In the genomic region with DNA sequence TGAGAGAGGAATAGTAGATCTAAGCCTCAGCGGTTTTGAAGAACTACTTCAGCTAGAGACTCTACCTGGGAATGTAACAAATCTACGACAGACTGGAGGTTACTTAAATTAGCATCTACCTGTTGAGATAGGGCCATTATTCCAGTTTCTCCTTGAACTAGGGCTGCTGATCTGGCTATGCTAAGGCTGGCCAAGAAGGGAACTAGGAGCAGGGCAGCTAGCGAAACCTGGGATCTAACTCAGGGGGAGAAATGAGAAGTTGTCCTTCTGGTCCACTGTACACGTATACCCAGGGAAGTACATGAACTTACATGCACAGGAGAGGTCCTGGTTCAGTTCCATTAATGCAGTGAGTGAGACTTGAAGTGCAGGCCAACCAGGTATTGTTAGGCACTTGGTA, we compare ENCODE assay signal across 33 cellular contexts.
"Had no signal": no experiment of that assay in that cellular context is flagged by ENCODE, and none has a peak within 500 bp of the region (broad histone marks: within the 10 kb centered on the region; RNA-seq: fewer than 3 reads in every experiment).

No MANE protein-coding gene starts in this region.

- H3K4me3 Mint-ChIP-seq: immature natural killer cell; naive thymus-derived CD4-positive, alpha-beta T cell; natural killer cell treated with Interleukin-12 subunit alpha and Interleukin-12 subunit beta and Interleukin-15 and Interleukin-18, amount 100 ng/mL, for 72 hours; neural crest cell; stimulated activated effector memory CD8-positive, alpha-beta T cell treated with anti-CD3 and anti-CD28 coated beads, Interleukin-12 subunit alpha, Interleukin-12 subunit beta, amount 100 ng/mL, for 72 hours; stimulated activated naive CD8-positive, alpha-beta T cell treated with anti-CD3 and anti-CD28 coated beads, Interleukin-15, Interleukin-2, amounts not matched to agents 100 ng/mL and 50 ng/mL, for 24 hours had no signal

- FAIRE-seq: islet of Langerhans, kidney, pancreas, urothelium cell line had no signal

- DNase-seq: hypothalamus; immature natural killer cell; kidney; left colon; left lung; midbrain; mucosa of descending colon; naive thymus-derived CD4-positive, alpha-beta T cell; nucleus accumbens; pancreas; posterior cingulate gyrus; retina; right cardiac atrium; stimulated activated CD4-positive, alpha-beta T cell treated with anti-CD3 and anti-CD28 coated beads, Interleukin-12 subunit alpha, Interleukin-12 subunit beta, amount 100 ng/mL, for 4 hours; stimulated activated CD4-positive, alpha-beta T cell treated with anti-CD3 and anti-CD28 coated beads, Interleukin-15, amount 100 ng/mL, for 24 hours; stimulated activated CD4-positive, alpha-beta T cell treated with anti-CD3 and anti-CD28 coated beads, Interleukin-2, amount 100 ng/mL, for 24 hours; stimulated activated CD4-positive, alpha-beta T cell treated with anti-CD3 and anti-CD28 coated beads, Interleukin-4, amount 100 ng/mL, for 1 hour; stimulated activated naive CD4-positive, alpha-beta T cell; tibial artery; trophoblast cell; upper lobe of right lung had no signal

- H3K36me3 ChIP-seq: left lung, pancreas, prostate gland, suprapubic skin, thoracic aorta, tibial artery, upper lobe of right lung had no signal

- H3K4me1 ChIP-seq: left lung, pancreas, prostate gland, suprapubic skin, tibial artery, upper lobe of right lung had no signal

- H3K9me3 Mint-ChIP-seq: neural crest cell; stimulated activated effector memory CD8-positive, alpha-beta T cell treated with anti-CD3 and anti-CD28 coated beads, Interleukin-12 subunit alpha, Interleukin-12 subunit beta, amount 100 ng/mL, for 72 hours had no signal

- H3K4me1 Mint-ChIP-seq: immature natural killer cell; naive thymus-derived CD4-positive, alpha-beta T cell; stimulated activated effector memory CD8-positive, alpha-beta T cell treated with anti-CD3 and anti-CD28 coated beads, Interleukin-12 subunit alpha, Interleukin-12 subunit beta, amount 100 ng/mL, for 72 hours had no signal

- H3K9me3 ChIP-seq: left lung, mucosa of descending colon, pancreas, prostate gland, suprapubic skin, thoracic aorta, upper lobe of right lung had no signal

- ATAC-seq: left colon; left lung; mucosa of descending colon; naive thymus-derived CD4-positive, alpha-beta T cell; natural killer cell treated with Interleukin-12 subunit alpha and Interleukin-12 subunit beta and Interleukin-15 and Interleukin-18, amount 100 ng/mL, for 72 hours; pancreas; right cardiac atrium; sciatic nerve; stimulated activated effector memory CD8-positive, alpha-beta T cell treated with anti-CD3 and anti-CD28 coated beads, Interleukin-12 subunit alpha, Interleukin-12 subunit beta, amount 100 ng/mL, for 72 hours; upper lobe of right lung had no signal

- H3K27ac ChIP-seq: left lung, pancreas, prostate gland, skin epidermis, suprapubic skin, thoracic aorta, tibial artery, upper lobe of right lung had no signal

- H3K4me3 ChIP-seq: left lung, lung, mucosa of descending colon, pancreas, prostate gland, skin epidermis, suprapubic skin, thoracic aorta, tibial artery, upper lobe of right lung had no signal

- H3K27ac Mint-ChIP-seq: immature natural killer cell; naive thymus-derived CD4-positive, alpha-beta T cell; natural killer cell treated with Interleukin-12 subunit alpha and Interleukin-12 subunit beta and Interleukin-15 and Interleukin-18, amount 100 ng/mL, for 72 hours; stimulated activated effector memory CD8-positive, alpha-beta T cell treated with anti-CD3 and anti-CD28 coated beads, Interleukin-12 subunit alpha, Interleukin-12 subunit beta, amount 100 ng/mL, for 72 hours; stimulated activated naive CD8-positive, alpha-beta T cell treated with anti-CD3 and anti-CD28 coated beads, Interleukin-15, Interleukin-2, amounts not matched to agents 100 ng/mL and 50 ng/mL, for 24 hours had no signal
